Comparison of ENCODE assay signal across 8 cellular contexts in the genomic region with DNA sequence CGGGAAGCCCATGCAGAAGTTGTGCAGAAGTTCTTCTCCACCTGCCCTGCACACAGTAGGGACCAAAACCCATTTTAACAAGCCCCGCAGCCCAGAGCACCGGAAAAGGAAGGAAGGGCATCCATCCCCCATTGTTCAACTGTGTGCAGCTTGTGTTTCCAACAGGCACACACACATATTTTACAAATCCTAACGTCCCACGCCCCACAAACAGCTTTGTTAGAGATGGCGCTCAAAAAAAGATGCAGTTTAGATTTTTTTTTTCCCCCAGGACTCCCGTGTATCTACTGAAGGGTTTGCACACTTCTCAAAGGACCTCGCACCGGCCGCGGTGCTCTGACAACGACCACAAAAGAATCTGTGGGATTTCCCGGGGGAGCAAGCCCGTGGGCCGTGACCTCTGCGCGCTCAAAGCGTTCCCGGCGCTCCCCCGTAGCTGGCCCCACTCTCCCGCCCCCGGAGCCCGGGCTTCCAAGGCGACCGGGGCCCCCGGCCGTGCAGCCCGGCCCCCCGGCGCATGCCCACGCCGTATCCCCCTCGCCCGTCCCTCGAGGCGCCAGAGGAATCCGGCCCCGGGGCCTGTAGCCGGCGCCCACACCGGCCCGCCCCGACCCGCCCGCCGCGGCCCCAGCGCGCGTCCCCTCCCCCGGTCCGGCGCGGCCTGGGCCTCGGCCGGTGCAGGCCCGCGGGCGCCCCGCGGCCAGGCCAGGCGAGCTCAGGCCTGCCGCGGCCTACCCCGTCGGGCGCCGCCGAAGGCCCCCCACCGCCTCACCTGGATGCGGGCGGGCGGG. TPM values are rescaled to one million over a fixed set of nuclear protein-coding genes. Genes with fewer than 3 reads are reported as not detected.
DNase-seq lines count a peak whose midpoint lies in the region; ATAC-seq and TF ChIP-seq lines count a peak whose summit lies in the region.

No MANE protein-coding gene starts in this region.

- H3K27ac Mint-ChIP-seq in endodermal cell (peak overlapping the region; percentile 86), natural killer cell (peak overlapping the region; percentile 73 to 78)

- TF ChIP-seq CTCF in WERI-Rb-1 (IDR thresholded peaks at IDR 0.05; ENCODE audit: low read depth, low read length), result no peak
- TF ChIP-seq CTCF in endodermal cell (conservative IDR thresholded peaks at IDR 0.05), result no peak
- TF ChIP-seq CTCF in natural killer cell (IDR thresholded peaks at IDR 0.05), result no peak

- ATAC-seq in GM19324 (IDR thresholded peaks at IDR 0.05; ENCODE audit: low FRiP score, unreplicated experiment), result peak; percentile 35
- ATAC-seq in HG03442 (IDR thresholded peaks at IDR 0.05; ENCODE audit: unreplicated experiment), result peak; percentile 23
- peak; percentile 19 to 36 (median 20) for ATAC-seq in natural killer cell
- ATAC-seq in GM18870 (IDR thresholded peaks at IDR 0.05; ENCODE audit: unreplicated experiment), result no peak

- peaks cover 27% of the 10 kb centered on the region for H3K4me1 Mint-ChIP-seq in endodermal cell
- H3K4me1 Mint-ChIP-seq in natural killer cell, result peaks cover 36% of the 10 kb centered on the region in 2 donors

- H3K36me3 Mint-ChIP-seq in endodermal cell (ENCODE audit: low read depth), result peaks cover 10% of the 10 kb centered on the region
- H3K36me3 Mint-ChIP-seq in natural killer cell, result no peaks in the 10 kb centered on the region

- DNase-seq in AG20443 (ENCODE audit: low spot score) (peak; percentile 66), WERI-Rb-1 (no peak), endodermal cell (no peak), natural killer cell (peak; percentile 21), NCI-H82 (lab: John Stamatoyannopoulos, UW) (no peak)

- H3K4me3 Mint-ChIP-seq in endodermal cell (peak overlapping the region; percentile 91), natural killer cell (peak overlapping the region; percentile 85)

- peak overlapping the region; percentile 74 for H3K9ac ChIP-seq in endodermal cell (ENCODE audit: extremely low read depth, low read length, poor library complexity, severe bottlenecking)

- H3K27ac ChIP-seq in WERI-Rb-1 (peak overlapping the region; percentile 80), endodermal cell (ENCODE audit: low read depth, low read length) (peak overlapping the region; percentile 87)

- peaks cover 29% of the 10 kb centered on the region for H3K36me3 ChIP-seq in WERI-Rb-1
- H3K36me3 ChIP-seq in endodermal cell (ENCODE audit: control insufficient read depth, insufficient read depth, low read length), result peaks cover 17% of the 10 kb centered on the region

- H3K27me3 ChIP-seq in WERI-Rb-1 (ENCODE audit: insufficient read depth, low read depth, severe bottlenecking) (no peaks in the 10 kb centered on the region), endodermal cell (ENCODE audit: control insufficient read depth, insufficient read depth, low read length, poor library complexity, severe bottlenecking) (no peaks in the 10 kb centered on the region)

- H3K9me3 ChIP-seq in WERI-Rb-1 (ENCODE audit: severe bottlenecking) (no peaks in the 10 kb centered on the region), endodermal cell (ENCODE audit: control insufficient read depth, low read length) (no peaks in the 10 kb centered on the region)

- 0% methylated on average over 22 to 74 of the region's 74 CpGs for WGBS in endodermal cell (ENCODE audit: insufficient coverage in 1 of 2, insufficient read length in 1 of 2), 2 experiments

- H3K27me3 Mint-ChIP-seq in endodermal cell (ENCODE audit: insufficient read depth) (no peaks in the 10 kb centered on the region), natural killer cell (ENCODE audit: low read depth in 2 of 2) (no peaks in the 10 kb centered on the region)

- H3K4me1 ChIP-seq in endodermal cell (ENCODE audit: control insufficient read depth, insufficient read depth, low read length), result peaks cover 3% of the 10 kb centered on the region

- H3K4me3 ChIP-seq in WERI-Rb-1 (ENCODE audit: low read depth, low read length), result peak overlapping the region; percentile 75
- peak overlapping the region; percentile 98 for H3K4me3 ChIP-seq in endodermal cell (ENCODE audit: low read length)

- intact Hi-C loops in natural killer cell (cut with micrococcal nuclease), result no loop called here

- no peaks in the 10 kb centered on the region for H3K9me3 Mint-ChIP-seq in endodermal cell
- H3K9me3 Mint-ChIP-seq in natural killer cell, result no peaks in the 10 kb centered on the region

RNA-seq across cellular contexts. Expression of a gene that starts 0.5 kb away (rescaled TPM):
- total RNA-seq in endodermal cell (100 to 1,000 TPM; 123 to 149 TPM), natural killer cell (10 to 100 TPM; 36.9 to 43.9 (median 43.8) TPM)
- polyA plus RNA-seq in endodermal cell (2013, experiment 1 of 2), result 151 TPM
- 138 TPM for polyA plus RNA-seq in endodermal cell (2013, experiment 2 of 2)

RNA-seq across cellular contexts. Expression of a gene that starts 47.6 kb away (rescaled TPM):
- total RNA-seq in endodermal cell (not detected), natural killer cell (under 1 TPM in 1 of 3 donors, not detected in 2; 0.28 TPM)
- 0.50 TPM for polyA plus RNA-seq in endodermal cell (2013, experiment 1 of 2)
- polyA plus RNA-seq in endodermal cell (2013, experiment 2 of 2), result 0.54 TPM

Comparison
In these comparisons a context has a peak if more than half of its experiments do, and no peak if none do; other contexts are left out.
1. DNase-seq: peak in AG20443 (single experiment) and natural killer cell (single experiment); none in WERI-Rb-1 (single experiment), endodermal cell (single experiment) and NCI-H82 (single experiment).